In the genomic region with DNA sequence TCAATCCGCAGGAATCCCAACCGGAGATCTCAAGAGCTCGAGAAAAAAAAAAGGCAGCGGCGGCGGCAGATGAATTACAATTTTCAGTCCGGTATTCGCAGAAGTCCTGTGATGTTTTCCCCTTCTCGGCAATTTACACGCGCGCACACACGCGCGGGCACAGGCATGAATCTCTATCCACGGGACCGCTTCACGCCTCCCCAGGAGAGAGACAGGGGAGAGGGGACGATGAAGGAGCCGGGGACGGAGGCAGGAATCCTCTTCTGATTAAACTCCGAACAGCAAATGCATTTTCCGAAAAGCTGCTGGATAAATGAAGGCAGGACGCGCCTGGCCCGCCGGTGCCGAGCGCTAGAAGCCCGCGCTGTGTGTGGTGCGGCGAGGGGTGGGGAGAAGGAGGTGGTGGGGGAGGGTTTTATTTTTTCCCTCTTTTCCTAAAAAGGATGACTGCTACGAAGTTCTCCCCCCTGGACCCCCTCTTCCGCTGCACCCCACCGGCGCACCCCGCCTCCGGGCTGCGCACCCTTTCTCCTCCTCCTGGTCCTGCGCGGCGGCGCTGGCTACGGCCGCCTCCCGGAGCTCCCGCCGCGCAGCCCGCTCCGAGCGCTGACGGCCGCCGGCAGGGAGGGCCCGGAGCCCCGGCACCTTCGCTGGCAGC, we compare ENCODE assay signal across 8 cellular contexts. TPM values are rescaled to one million over a fixed set of nuclear protein-coding genes. Genes with fewer than 3 reads are reported as not detected.
A peak's percentile ranks its signal among the peaks of the same experiment; 100 is the strongest.
DNase-seq lines count a peak whose midpoint lies in the region; ATAC-seq and TF ChIP-seq lines count a peak whose summit lies in the region.

A gene (minus strand): TSS at position 387 of the 658 bp plus-strand sequence.

- H3K27ac Mint-ChIP-seq in T-helper 2 cell treated with Interferon-gamma antibody and Interleukin-4, amounts not matched to agents 5 μg/mL and 100 μg/mL, for 36 hours: peak within 1 kb of the TSS; percentile 90
- peak within 1 kb of the TSS; percentile 99 for H3K27ac Mint-ChIP-seq in memory B cell

- no peaks in the 10 kb centered on the region for H3K36me3 ChIP-seq in effector memory CD4-positive, alpha-beta T cell (ENCODE audit: control insufficient read depth, insufficient read depth, low read length)

- no peaks in the 10 kb centered on the region for H3K27me3 ChIP-seq in effector memory CD4-positive, alpha-beta T cell (replicated peaks; ENCODE audit: control insufficient read depth, insufficient read depth, low read length, poor library complexity, severe bottlenecking)

- H3K36me3 Mint-ChIP-seq in T-helper 2 cell treated with Interferon-gamma antibody and Interleukin-4, amounts not matched to agents 5 μg/mL and 100 μg/mL, for 36 hours (ENCODE audit: low read depth): peaks cover 39% of the 10 kb centered on the region
- peaks cover 5% of the 10 kb centered on the region for H3K36me3 Mint-ChIP-seq in memory B cell

- peak within 1 kb of the TSS; percentile 88 for H3K4me3 Mint-ChIP-seq in T-helper 2 cell treated with Interferon-gamma antibody and Interleukin-4, amounts not matched to agents 5 μg/mL and 100 μg/mL, for 36 hours
- H3K4me3 Mint-ChIP-seq in memory B cell: peak within 1 kb of the TSS; percentile 98

- no peaks in the 10 kb centered on the region for H3K27me3 Mint-ChIP-seq in T-helper 2 cell treated with Interferon-gamma antibody and Interleukin-4, amounts not matched to agents 5 μg/mL and 100 μg/mL, for 36 hours (ENCODE audit: low read depth)
- H3K27me3 Mint-ChIP-seq in memory B cell: no peaks in the 10 kb centered on the region

- peak; percentile 40 for DNase-seq in DMS79 (lab: John Stamatoyannopoulos, UW)
- peak; percentile 59 for DNase-seq in KBM-7
- DNase-seq in T-helper 2 cell treated with Interferon-gamma antibody and Interleukin-4, amounts not matched to agents 5 μg/mL and 100 μg/mL, for 36 hours (ENCODE audit: low spot score): no peak
- DNase-seq in effector memory CD4-positive, alpha-beta T cell: no peak
- DNase-seq in memory B cell (ENCODE audit: low spot score in 2 of 2): peak in 1 of 2 donors; percentile 47
- no peak for DNase-seq in epidermal melanocyte (ENCODE audit: insufficient read length, low spot score)

- H3K4me1 ChIP-seq in effector memory CD4-positive, alpha-beta T cell (ENCODE audit: control insufficient read depth, insufficient read depth, low read length, poor library complexity, severe bottlenecking): peaks cover 20% of the 10 kb centered on the region

- peak within 1 kb of the TSS; percentile 84 for H3K27ac ChIP-seq in effector memory CD4-positive, alpha-beta T cell (ENCODE audit: insufficient read depth, low read length, poor library complexity, severe bottlenecking)

- H3K4me1 Mint-ChIP-seq in T-helper 2 cell treated with Interferon-gamma antibody and Interleukin-4, amounts not matched to agents 5 μg/mL and 100 μg/mL, for 36 hours (ENCODE audit: low read depth): peaks cover 29% of the 10 kb centered on the region
- peaks cover 31% of the 10 kb centered on the region for H3K4me1 Mint-ChIP-seq in memory B cell

- TF ChIP-seq CTCF in subcutaneous adipose tissue (IDR thresholded peaks at IDR 0.05; ENCODE audit: low read depth): no peak

- in situ Hi-C loops in KBM-7 (cut with MboI; ENCODE audit: low pct_unique_long_range_greater_than_20kb, low sequenced_read_pairs): loop anchor here (5.0 to 25.0 kb wide), 2 partner anchors 182 to 302 kb away; no protein-coding TSS in a partner anchor

- H3K9me3 Mint-ChIP-seq in T-helper 2 cell treated with Interferon-gamma antibody and Interleukin-4, amounts not matched to agents 5 μg/mL and 100 μg/mL, for 36 hours: no peaks in the 10 kb centered on the region
- no peaks in the 10 kb centered on the region for H3K9me3 Mint-ChIP-seq in memory B cell

- ATAC-seq in GM21447 (IDR thresholded peaks at IDR 0.05; ENCODE audit: unreplicated experiment) (peak; percentile 3), memory B cell (ENCODE audit: low read depth) (peak; percentile 6)

- H3K9me3 ChIP-seq in effector memory CD4-positive, alpha-beta T cell (ENCODE audit: control insufficient read depth, low read length): no peaks in the 10 kb centered on the region

- peak within 1 kb of the TSS; percentile 89 for H3K4me3 ChIP-seq in effector memory CD4-positive, alpha-beta T cell (ENCODE audit: insufficient read depth, low read depth, low read length, poor library complexity, severe bottlenecking)

RNA-seq across cellular contexts. Expression of the gene that starts here (rescaled TPM):
- total RNA-seq in subcutaneous adipose tissue: 10 to 100 TPM; 50.3 to 82.5 (median 55.9) TPM

Comparison
In these comparisons a context has a peak if more than half of its experiments do, and no peak if none do; other contexts are left out.
1. DNase-seq: peak in DMS79 (single experiment) and KBM-7 (single experiment); none in T-helper 2 cell treated with Interferon-gamma antibody and Interleukin-4, amounts not matched to agents 5 μg/mL and 100 μg/mL, for 36 hours (single experiment), effector memory CD4-positive, alpha-beta T cell (0 of 3) and epidermal melanocyte (single experiment).